8 cellular contexts compared by ENCODE assay signal in the genomic region with DNA sequence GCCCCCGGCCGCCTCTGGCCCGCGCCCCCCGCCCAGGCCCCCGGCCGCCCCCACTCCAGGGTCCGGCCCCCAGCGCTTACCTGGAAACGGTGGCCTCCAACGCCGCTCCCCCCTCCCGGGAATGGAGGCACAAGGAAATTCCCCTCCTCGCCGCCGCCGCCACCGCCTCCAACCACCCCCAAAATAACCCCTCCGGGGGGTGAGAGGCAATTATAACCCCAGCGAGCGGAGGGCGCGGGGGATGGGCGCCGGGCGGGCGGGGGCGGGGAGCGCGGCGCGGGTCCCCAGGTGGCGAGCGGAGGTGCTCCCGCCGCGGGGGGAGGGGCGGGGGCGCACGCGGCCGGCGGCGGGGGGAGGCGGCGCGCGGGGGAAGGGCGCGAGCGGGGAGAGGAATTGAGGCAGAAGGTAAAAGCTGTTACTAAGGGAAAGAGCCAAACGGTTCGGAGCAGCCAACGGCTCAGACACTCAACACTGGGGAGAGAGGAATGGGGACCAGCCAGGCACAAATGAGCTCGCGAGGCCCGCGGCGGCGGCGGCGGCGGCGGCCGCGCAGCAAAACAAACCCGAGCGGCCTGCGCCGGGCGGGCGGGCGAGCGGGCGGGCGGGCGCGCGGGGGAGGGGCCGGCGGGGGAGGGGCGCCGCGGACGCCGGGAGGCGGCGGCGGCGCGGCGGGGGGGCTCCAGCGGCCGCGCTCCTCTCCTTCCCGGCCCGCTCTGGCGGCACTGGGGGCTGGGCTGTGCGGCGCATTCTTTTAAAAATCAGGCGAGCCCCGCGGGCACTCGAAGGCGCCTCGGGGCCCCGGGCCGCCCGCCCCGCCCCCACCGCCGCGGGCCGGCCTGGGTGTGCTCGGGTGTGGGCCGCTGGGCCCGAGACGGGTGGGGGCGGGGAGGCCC. TPM values are rescaled to one million over a fixed set of nuclear protein-coding genes. Genes with fewer than 3 reads are reported as not detected.
DNase-seq lines count a peak whose midpoint lies in the region; ATAC-seq and TF ChIP-seq lines count a peak whose summit lies in the region.

TBL1XR1 (minus strand) TSS at position 442 of the 893 bp plus-strand sequence. CDS start 132,505 bp downstream, outside the sequence.

- peaks cover 66% of the 10 kb centered on the region for H3K4me1 Mint-ChIP-seq in activated naive CD8-positive, alpha-beta T cell (ENCODE audit: low read depth)

- H3K36me3 ChIP-seq in GM06990 (ENCODE audit: control insufficient read depth, insufficient read depth, low read length): no peaks in the 10 kb centered on the region

- TF ChIP-seq CTCF in GM06990 (IDR thresholded peaks at IDR 0.05; ENCODE audit: insufficient read depth, low read length, poor library complexity, severe bottlenecking) (no peak), omental fat pad (IDR thresholded peaks at IDR 0.05) (no peak)

- peak within 1 kb of the TSS; percentile 86 for H3K27ac ChIP-seq in temporal lobe (ENCODE audit: low read depth, low read length)

- DNase-seq in GM06990 (ENCODE audit: extremely low read depth, insufficient read length) (peak; percentile 91), NCI-H1092 treated with DMSO at 0.1 percent for 48 hours (lab: John Stamatoyannopoulos, UW) (peak; percentile 98), SKM-1 treated with dmso at 0.1 percent for 144 hours (lab: John Stamatoyannopoulos, UW; ENCODE audit: unreplicated experiment) (peak; percentile 94), glomerular visceral epithelial cell (ENCODE audit: extremely low spot score) (peak; percentile 93), omental fat pad (ENCODE audit: low spot score) (peak; percentile 57)

- no peaks in the 10 kb centered on the region for H3K9me3 Mint-ChIP-seq in activated naive CD8-positive, alpha-beta T cell (ENCODE audit: low read depth)

- H3K36me3 Mint-ChIP-seq in activated naive CD8-positive, alpha-beta T cell: peaks cover 11% of the 10 kb centered on the region

- ATAC-seq in HG02588 (IDR thresholded peaks at IDR 0.05; ENCODE audit: unreplicated experiment) (peak; percentile 41), omental fat pad (ENCODE audit: low FRiP score) (peak; percentile 88)

- H3K27me3 ChIP-seq in GM06990 (replicated peaks; ENCODE audit: control insufficient read depth, insufficient read depth, low read length): no peaks in the 10 kb centered on the region

- H3K27me3 Mint-ChIP-seq in activated naive CD8-positive, alpha-beta T cell: no peaks in the 10 kb centered on the region

- H3K27ac Mint-ChIP-seq in activated naive CD8-positive, alpha-beta T cell: peak within 1 kb of the TSS; percentile 99

- H3K4me3 Mint-ChIP-seq in activated naive CD8-positive, alpha-beta T cell: peak within 1 kb of the TSS; percentile 99

- H3K4me3 ChIP-seq in GM06990 (replicated peaks; ENCODE audit: low read depth, low read length): peak within 1 kb of the TSS; percentile 90

RNA-seq across cellular contexts. Expression of gene TBL1XR1, which starts in this region (rescaled TPM):
- 100 to 1,000 TPM in 1 of 4 donors, 10 to 100 TPM in 3; 58.5 to 106 (median 77.9) TPM for total RNA-seq in omental fat pad
- 187 TPM for total RNA-seq in temporal lobe

Comparison
In these comparisons a context has a peak if more than half of its experiments do, and no peak if none do; other contexts are left out.
1. Peak in every context shown above with its lines: DNase-seq, ATAC-seq, H3K4me3 ChIP-seq and H3K27ac ChIP-seq.